Comparison of ENCODE assay signal across 20 cellular contexts in genomic region chr7:2596636-2597635, GRCh38.
"Had no signal": no experiment of that assay in that cellular context is flagged by ENCODE, and none has a peak within 500 bp of the region (broad histone marks: within the 10 kb centered on the region; RNA-seq: fewer than 3 reads in every experiment).

No MANE protein-coding gene starts in this region.

- H3K4me3 ChIP-seq: adrenal gland, lung, right atrium auricular region, transverse colon, vagina had no signal

- H3K4me1 Mint-ChIP-seq: activated CD4-positive, alpha-beta T cell treated with anti-CD3 and anti-CD28 coated beads for 36 hours; mesothelial cell of epicardium had no signal

- H3K36me3 Mint-ChIP-seq: activated naive CD4-positive, alpha-beta T cell treated with anti-CD3 and anti-CD28 coated beads, Interleukin-2, amount 50 U/mL, for 72 hours had no signal

- DNase-seq: activated CD4-positive, alpha-beta T cell treated with anti-CD3 and anti-CD28 coated beads for 36 hours; activated CD4-positive, alpha-beta T cell treated with anti-CD3 and anti-CD28 coated beads, Interleukin-2, amount 50 U/mL, for 48 hours; activated gamma-delta T cell treated with Interleukin-2 at 50 U/mL for 16 hours; adrenal gland; dermis blood vessel endothelial cell; effector memory CD4-positive, alpha-beta T cell; foreskin keratinocyte; hypothalamus; islet precursor cell; stimulated activated CD4-positive, alpha-beta T cell treated with anti-CD3 and anti-CD28 coated beads, Interleukin-2, amount 100 ng/mL, for 24 hours; transverse colon had no signal

- H3K27ac ChIP-seq: adrenal gland, foreskin keratinocyte, right atrium auricular region, transverse colon, vagina had no signal

- H3K4me3 Mint-ChIP-seq: activated CD4-positive, alpha-beta T cell treated with anti-CD3 and anti-CD28 coated beads for 36 hours; activated T-helper 1 cell treated with anti-CD3 and anti-CD28 coated beads, Interleukin-12 subunit alpha, Interleukin-12 subunit beta, Interleukin-2, Interleukin-4 antibody, amounts not matched to agents 30 ng/mL and 10 ng/mL and 1 ng/mL, durations not matched to agents 14 hours and 24 hours and 36 hours; mesothelial cell of epicardium; stimulated activated naive CD8-positive, alpha-beta T cell treated with anti-CD3 and anti-CD28 coated beads, Interleukin-15, Interleukin-2, amounts not matched to agents 100 ng/mL and 50 ng/mL, for 24 hours; T-helper 2 cell treated with Interferon-gamma antibody and Interleukin-4, amounts not matched to agents 5 μg/mL and 100 μg/mL, for 36 hours had no signal

- H3K27me3 Mint-ChIP-seq: activated CD4-positive, alpha-beta T cell treated with anti-CD3 and anti-CD28 coated beads for 36 hours; progenitor cell of endocrine pancreas; stimulated activated naive CD8-positive, alpha-beta T cell treated with anti-CD3 and anti-CD28 coated beads, Interleukin-15, Interleukin-2, amounts not matched to agents 100 ng/mL and 50 ng/mL, for 24 hours had no signal

- H3K9me3 Mint-ChIP-seq: activated naive CD4-positive, alpha-beta T cell treated with anti-CD3 and anti-CD28 coated beads, Interleukin-2, amount 50 U/mL, for 72 hours; activated T-helper 1 cell treated with anti-CD3 and anti-CD28 coated beads, Interleukin-12 subunit alpha, Interleukin-12 subunit beta, Interleukin-2, Interleukin-4 antibody, amounts not matched to agents 30 ng/mL and 10 ng/mL and 1 ng/mL, durations not matched to agents 14 hours and 24 hours and 36 hours; mesothelial cell of epicardium; stimulated activated naive CD8-positive, alpha-beta T cell treated with anti-CD3 and anti-CD28 coated beads, Interleukin-15, Interleukin-2, amounts not matched to agents 100 ng/mL and 50 ng/mL, for 24 hours; T-helper 2 cell treated with Interferon-gamma antibody and Interleukin-4, amounts not matched to agents 5 μg/mL and 100 μg/mL, for 36 hours had no signal

- ATAC-seq: activated CD4-positive, alpha-beta T cell treated with anti-CD3 and anti-CD28 coated beads for 36 hours; activated naive CD4-positive, alpha-beta T cell treated with anti-CD3 and anti-CD28 coated beads, Interleukin-2, amount 50 U/mL, for 72 hours; foreskin keratinocyte had no signal

- H3K9me3 ChIP-seq: adrenal gland, right atrium auricular region, transverse colon, vagina had no signal

- H3K4me1 ChIP-seq: adrenal gland, foreskin keratinocyte, right atrium auricular region, transverse colon, vagina had no signal

- H3K27me3 ChIP-seq: adrenal gland, foreskin keratinocyte, right atrium auricular region, transverse colon, vagina had no signal

- H3K27ac Mint-ChIP-seq: activated CD4-positive, alpha-beta T cell treated with anti-CD3 and anti-CD28 coated beads for 36 hours; activated T-helper 1 cell treated with anti-CD3 and anti-CD28 coated beads, Interleukin-12 subunit alpha, Interleukin-12 subunit beta, Interleukin-2, Interleukin-4 antibody, amounts not matched to agents 30 ng/mL and 10 ng/mL and 1 ng/mL, durations not matched to agents 14 hours and 24 hours and 36 hours; mesothelial cell of epicardium; progenitor cell of endocrine pancreas; stimulated activated naive CD8-positive, alpha-beta T cell treated with anti-CD3 and anti-CD28 coated beads, Interleukin-15, Interleukin-2, amounts not matched to agents 100 ng/mL and 50 ng/mL, for 24 hours; T-helper 2 cell treated with Interferon-gamma antibody and Interleukin-4, amounts not matched to agents 5 μg/mL and 100 μg/mL, for 36 hours had no signal
